ENCODE assay signal across 8 cellular contexts in genomic region chr14:64800000-64800399, GRCh38.
DNase-seq lines count a peak whose midpoint lies in the region; TF ChIP-seq lines count a peak whose summit lies in the region.

No MANE protein-coding gene starts in this region.

- TF ChIP-seq CTCF in RWPE1 (conservative IDR thresholded peaks at IDR 0.05; ENCODE audit: low read depth) (peak; percentile 26; the same call in 1 of the 2 replicates), retinal pigment epithelial cell (conservative IDR thresholded peaks at IDR 0.05; ENCODE audit: low read depth, low read length) (peak; percentile 70)

- H3K27ac ChIP-seq in RWPE1: no peak overlapping the region

- CTCF ChIA-PET in RWPE1 (lab: Yijun Ruan, JAX): interaction anchor here (0.6 to 1.1 kb wide), 8 partner anchors 12 to 138 kb away, joined by 3 to 4 read pairs (median 3); partner anchors contain the start of gene SPTB

- H3K4me3 ChIP-seq in retinal pigment epithelial cell (ENCODE audit: low read length): no peak overlapping the region

- peak; percentile 8 for DNase-seq in activated naive CD4-positive, alpha-beta T cell treated with Interleukin-2 at 50 U/mL for 16 hours
- DNase-seq in activated naive CD4-positive, alpha-beta T cell (lab: John Stamatoyannopoulos, UW): no peak
- DNase-seq in RWPE1 (ENCODE audit: low spot score) (no peak), fibroblast of peridontal ligament (ENCODE audit: extremely low read depth) (peak; percentile 42), retinal pigment epithelial cell (ENCODE audit: low read depth) (no peak), HK-2 (ENCODE audit: unreplicated experiment) (no peak), NCI-H1048 (lab: John Stamatoyannopoulos, UW) (no peak)
- no peak for DNase-seq in activated CD8-positive, alpha-beta memory T cell treated with anti-CD3 and anti-CD28 coated beads, Interleukin-2, amount 50 U/mL, for 48 hours

- POLR2A ChIA-PET in RWPE1 (lab: Yijun Ruan, JAX; ENCODE audit: low non-redundant PET): no interaction called here

Comparison
In these comparisons a context has a peak if more than half of its experiments do, and no peak if none do; other contexts are left out.
1. DNase-seq: peak in activated naive CD4-positive, alpha-beta T cell treated with Interleukin-2 at 50 U/mL for 16 hours (single experiment) and fibroblast of peridontal ligament (single experiment); none in activated naive CD4-positive, alpha-beta T cell (0 of 4), RWPE1 (single experiment), retinal pigment epithelial cell (single experiment), HK-2 (single experiment), NCI-H1048 (single experiment) and activated CD8-positive, alpha-beta memory T cell treated with anti-CD3 and anti-CD28 coated beads, Interleukin-2, amount 50 U/mL, for 48 hours (single experiment).